In genomic region chr12:76083246-76083735, GRCh38 we compare ENCODE assay signal across 8 cellular contexts. TPM values are rescaled to one million over a fixed set of nuclear protein-coding genes. Genes with fewer than 3 reads are reported as not detected.
A peak's percentile ranks its signal among the peaks of the same experiment; 100 is the strongest.
DNase-seq lines count a peak whose midpoint lies in the region; ATAC-seq and TF ChIP-seq lines count a peak whose summit lies in the region.

No MANE protein-coding gene starts in this region.

- peaks cover 30% of the 10 kb centered on the region for H3K4me1 ChIP-seq in GM23248 (ENCODE audit: insufficient read depth)

- H3K9me2 ChIP-seq in GM23248 (ENCODE audit: insufficient read depth): no peaks in the 10 kb centered on the region

- H3K27ac ChIP-seq in GM23248 (peak overlapping the region; percentile 96), VCaP (peak overlapping the region; percentile 98)

- TF ChIP-seq CTCF in VCaP (conservative IDR thresholded peaks at IDR 0.05) (no peak), fibroblast of villous mesenchyme (IDR thresholded peaks at IDR 0.05; ENCODE audit: insufficient read depth, low read depth, low read length) (no peak)

- 0 out of 2 replicates have a peak, but pooled peaks cover 7% of the 10 kb centered on the region for H3K36me3 ChIP-seq in GM23248 (ENCODE audit: low read depth)

- no peaks in the 10 kb centered on the region for H3K9me3 ChIP-seq in GM23248 (ENCODE audit: low read depth)

- peak overlapping the region; percentile 97 for H3K9ac ChIP-seq in GM23248

- H2AFZ ChIP-seq in GM23248: peak overlapping the region; percentile 89

- peak overlapping the region; percentile 80 for H3K4me3 ChIP-seq in GM23248
- peak overlapping the region; percentile 93 for H3K4me3 ChIP-seq in fibroblast of villous mesenchyme (ENCODE audit: low read depth, low read length)
- H3K4me3 ChIP-seq in skeletal muscle cell (ENCODE audit: low read depth, low read length): peak overlapping the region; percentile 74

- WGBS in GM23248 (ENCODE audit: low coverage in 1 of 2, low lambda C conversion rate in 2 of 2, missing lambda C conversion rate in 2 of 2), 2 experiments: 1 to 2% methylated on average over 11 of the region's 11 CpGs

- peak overlapping the region; percentile 96 for H3K4me2 ChIP-seq in GM23248 (ENCODE audit: unreplicated experiment)

- in situ Hi-C loops in GM23248 (cut with MboI): no loop called here

- ATAC-seq in HG03565 (IDR thresholded peaks at IDR 0.05; ENCODE audit: unreplicated experiment): no peak
- ATAC-seq in HG02798 (IDR thresholded peaks at IDR 0.05; ENCODE audit: poor library complexity, unreplicated experiment): no peak

- H3F3A ChIP-seq in GM23248 (ENCODE audit: insufficient read depth): peaks cover 6% of the 10 kb centered on the region

- DNase-seq in GM23248: peak; percentile 23
- no peak for DNase-seq in fibroblast of villous mesenchyme (ENCODE audit: low read depth)
- DNase-seq in skeletal muscle cell (ENCODE audit: low read depth): no peak
- no peak for DNase-seq in 8988T
- DNase-seq in kidney glomerular epithelial cell (lab: John Stamatoyannopoulos, UW): no peak

- H3K27me3 ChIP-seq in GM23248 (replicated peaks; ENCODE audit: insufficient read depth): no peaks in the 10 kb centered on the region

- peaks cover 27% of the 10 kb centered on the region; the same call in 1 of the 2 replicates for H4K20me1 ChIP-seq in GM23248 (ENCODE audit: insufficient read depth)

- peaks cover 60% of the 10 kb centered on the region for H3K79me2 ChIP-seq in GM23248 (ENCODE audit: insufficient read depth)

RNA-seq across cellular contexts. Expression of gene NAP1L1, which starts 1.2 kb away (rescaled TPM):
- total RNA-seq in GM23248 (2014; rRNA removed; shearing (Covaris generic)): 161 and 180 TPM in 2 replicates
- 189 and 190 TPM in 2 replicates for polyA plus RNA-seq in GM23248 (2016; fragmentation: Nextera tagmentation; extraction: Ambion mirVana)
- 188 and 233 TPM in 2 replicates for total RNA-seq in fibroblast of villous mesenchyme

RNA-seq across cellular contexts. Expression of gene PHLDA1, which starts 51.7 kb away (rescaled TPM):
- 35.7 and 36.7 TPM in 2 replicates for total RNA-seq in GM23248 (2014; rRNA removed; shearing (Covaris generic))
- polyA plus RNA-seq in GM23248 (2016; fragmentation: Nextera tagmentation; extraction: Ambion mirVana): 35.4 and 36.2 TPM in 2 replicates
- 68.3 and 70.4 TPM in 2 replicates for total RNA-seq in fibroblast of villous mesenchyme
